Comparison of ENCODE assay signal across 20 cellular contexts in genomic region chr17:51709867-51710266, GRCh38.
DNase-seq lines count a peak whose midpoint lies in the region; ATAC-seq, FAIRE-seq and TF ChIP-seq lines count a peak whose summit lies in the region.
"Had no signal": no experiment of that assay in that cellular context is flagged by ENCODE, and none has a peak within 500 bp of the region (broad histone marks: within the 10 kb centered on the region; RNA-seq: fewer than 3 reads in every experiment).

No MANE protein-coding gene starts in this region.

- no peak overlapping the region for H2BK120ac ChIP-seq in mesendoderm (ENCODE audit: low read depth, low read length)

- POLR2A ChIA-PET in HepG2 (lab: Yijun Ruan, JAX): no interaction called here

- H3K9me3 ChIP-seq in liver (ENCODE audit: control insufficient read depth in 4 of 4, low read length in 3 of 4): no peaks in the 10 kb centered on the region
- no peaks in the 10 kb centered on the region for H3K9me3 ChIP-seq in HepG2 (ENCODE audit: low read length)
- no peaks in the 10 kb centered on the region for H3K9me3 ChIP-seq in aorta (ENCODE audit: control insufficient read depth, low read length)
- H3K9me3 ChIP-seq: BLaER1 treated with 17β-estradiol and CSF1 and Interleukin-3, amounts not matched to agents 10 nM and 100 nM; SJSA1 had no signal

- WGBS in liver: 39% methylated on average over 6 of the region's 6 CpGs
- 6% methylated on average over 6 of the region's 6 CpGs for WGBS in HepG2 (ENCODE audit: low lambda C conversion rate)
- WGBS in mesendoderm (ENCODE audit: extremely low coverage, insufficient coverage, low lambda C conversion rate): no CpG with 5 or more reads among the region's 6 CpGs
- 29 to 31% methylated on average over 6 of the region's 6 CpGs for WGBS in aorta, 2 donors

- in situ Hi-C loops in HepG2 (cut with HindIII; ENCODE audit: extremely low pct_ligation_motif_present, low pct_unique_long_range_greater_than_20kb): no loop called here

- no peaks in the 10 kb centered on the region for H3K27me3 ChIP-seq in liver (ENCODE audit: control insufficient read depth in 4 of 4, insufficient read depth in 4 of 4, low read length in 3 of 4)
- 0 out of 5 replicates have a peak, but pooled peaks cover 0 to 11% of the 10 kb centered on the region in 2 experiments for H3K27me3 ChIP-seq in HepG2 (ENCODE audit: control insufficient read depth in 1 of 2, insufficient read depth in 2 of 2, low read length in 2 of 2)
- H3K27me3 ChIP-seq in mesendoderm (ENCODE audit: insufficient read depth, low read length, poor library complexity): no peaks in the 10 kb centered on the region
- H3K27me3 ChIP-seq in aorta (ENCODE audit: control insufficient read depth in 1 of 2, insufficient read depth in 2 of 2, low read length in 1 of 2): no peaks in the 10 kb centered on the region
- H3K27me3 ChIP-seq: BLaER1 treated with 17β-estradiol and CSF1 and Interleukin-3, amounts not matched to agents 10 nM and 100 nM had no signal

- no peak for ATAC-seq in HepG2
- ATAC-seq in aorta (ENCODE audit: low FRiP score): peak; percentile 67
- ATAC-seq: K562 had no signal

- DNase-seq in HepG2 (ENCODE audit: low spot score): no peak
- peak in 14 of 61 donors; percentile 7 to 68 (median 16) for DNase-seq in caudate nucleus (lab: John Stamatoyannopoulos, UW)
- no peak for DNase-seq in mesendoderm
- DNase-seq in aorta: no peak
- no peak for DNase-seq in mesenteric fat pad (ENCODE audit: low spot score)
- DNase-seq in glutamatergic neuron: no peak
- DNase-seq in NCI-H2107 (lab: John Stamatoyannopoulos, UW): no peak
- DNase-seq: NCI-H1105 treated with DMSO at 0.1 percent for 48 hours; NCI-H1694; NCI-H2081 treated with DMSO at 0.1 percent for 48 hours; NCI-H510A; NCI-H748 treated with DMSO at 0.1 percent for 48 hours; NK-92 treated with Interleukin-12 subunit alpha and Interleukin-12 subunit beta, amount 100 ng/mL, for 24 hours had no signal

- no TSS peak for BruUV-seq in HepG2 (replicated peaks; lab: Mats Ljungman, UMichigan)

- TF ChIP-seq CTCF in liver (IDR thresholded peaks at IDR 0.05; ENCODE audit: low read depth, low read length, missing input control) (no peak), HepG2 (CRISPR knock-in tag; IDR thresholded peaks at IDR 0.05) (no peak), glutamatergic neuron (IDR thresholded peaks at IDR 0.05; ENCODE audit: partially characterized antibody, unreplicated experiment) (no peak)

- peak overlapping the region; percentile 25 for H2BK15ac ChIP-seq in mesendoderm (replicated peaks; ENCODE audit: low read depth)

- H3K4me3 Mint-ChIP-seq in glutamatergic neuron (ENCODE audit: unreplicated experiment): no peak overlapping the region

- TF ChIP-seq EP300 in HepG2 (IDR thresholded peaks at IDR 0.05; ENCODE audit: low read depth in 2 of 2, low read length in 2 of 2) (no peak), HepG2 (CRISPR knock-in tag; IDR thresholded peaks at IDR 0.05; ENCODE audit: borderline replicate concordance) (no peak)

- peaks cover 2% of the 10 kb centered on the region for H3K9me3 Mint-ChIP-seq in glutamatergic neuron (ENCODE audit: unreplicated experiment)

- H2BK5ac ChIP-seq in mesendoderm (ENCODE audit: low read length): no peak overlapping the region

- H3K4me3 ChIP-seq in liver (ENCODE audit: low read depth in 1 of 3, low read length in 3 of 3) (no peak overlapping the region), HepG2 (replicated peaks in 1 of 3; ENCODE audit: insufficient read depth in 1 of 3, low read depth in 2 of 3, low read length in 3 of 3) (no peak overlapping the region), mesendoderm (ENCODE audit: low read length) (no peak overlapping the region), aorta (ENCODE audit: low read length in 2 of 2) (no peak overlapping the region)
- H3K4me3 ChIP-seq: BLaER1 treated with 17β-estradiol and CSF1 and Interleukin-3, amounts not matched to agents 10 nM and 100 nM; K562; SJSA1 had no signal

- H4K8ac ChIP-seq in mesendoderm (ENCODE audit: low read depth, low read length): no peak overlapping the region

- H3K4me2 ChIP-seq in HepG2 (ENCODE audit: low read depth, low read length): no peak overlapping the region
- no peak overlapping the region for H3K4me2 ChIP-seq in mesendoderm (ENCODE audit: low read length)
- H3K4me2 ChIP-seq: BLaER1 treated with 17β-estradiol and CSF1 and Interleukin-3, amounts not matched to agents 10 nM and 100 nM had no signal

- H4K5ac ChIP-seq in mesendoderm (ENCODE audit: low read length): no peak overlapping the region

- H3K27ac Mint-ChIP-seq in glutamatergic neuron (ENCODE audit: unreplicated experiment): no peak overlapping the region

- no peaks in the 10 kb centered on the region for H4K20me1 ChIP-seq in HepG2 (ENCODE audit: insufficient read depth, low read length)
- H4K20me1 ChIP-seq: BLaER1 treated with 17β-estradiol and CSF1 and Interleukin-3, amounts not matched to agents 10 nM and 100 nM had no signal

- H3K79me2 ChIP-seq in HepG2 (ENCODE audit: insufficient read depth, low read length) (no peaks in the 10 kb centered on the region), mesendoderm (ENCODE audit: control insufficient read depth, insufficient read depth, low read length) (no peaks in the 10 kb centered on the region)

- H3K79me1 ChIP-seq in mesendoderm (ENCODE audit: low read length): no peaks in the 10 kb centered on the region

- intact Hi-C loops in HepG2 (cut with micrococcal nuclease; ENCODE audit: unreplicated experiment): no loop called here
- intact Hi-C loops in aorta (cut with DNase I): no loop called here

- no peaks in the 10 kb centered on the region for H3K27me3 Mint-ChIP-seq in glutamatergic neuron (ENCODE audit: unreplicated experiment)

- no peak for TF ChIP-seq POLR2A in HepG2 (IDR thresholded peaks at IDR 0.05; ENCODE audit: insufficient read depth in 1 of 2, low read depth in 2 of 2, low read length in 2 of 2)

- no peaks in the 10 kb centered on the region for H3K36me3 Mint-ChIP-seq in glutamatergic neuron (ENCODE audit: unreplicated experiment)

- no peak overlapping the region for H3K4ac ChIP-seq in mesendoderm (ENCODE audit: low read depth, low read length)

- no peak overlapping the region for H3K56ac ChIP-seq in mesendoderm (ENCODE audit: low read length)

- H3K4me1 Mint-ChIP-seq in glutamatergic neuron (ENCODE audit: low read depth, unreplicated experiment): peaks cover 13% of the 10 kb centered on the region

- no peak overlapping the region for H3K18ac ChIP-seq in mesendoderm (ENCODE audit: low read length)

- CTCF ChIA-PET in HepG2 (lab: Yijun Ruan, JAX; ENCODE audit: low intra/inter-chr PET ratio, low total read pairs): no interaction called here

- no peak overlapping the region for H3K9ac ChIP-seq in liver (ENCODE audit: low read depth in 1 of 2, low read length in 2 of 2)
- H3K9ac ChIP-seq in HepG2 (ENCODE audit: insufficient read depth, low read depth, low read length): no peak overlapping the region
- H3K9ac ChIP-seq in mesendoderm (ENCODE audit: low read length): no peak overlapping the region
- H3K9ac ChIP-seq: BLaER1 treated with 17β-estradiol and CSF1 and Interleukin-3, amounts not matched to agents 10 nM and 100 nM had no signal

- H2AK5ac ChIP-seq in mesendoderm (ENCODE audit: low read length): no peak overlapping the region

- H3K36me3 ChIP-seq in liver (ENCODE audit: control insufficient read depth in 4 of 4, insufficient read depth in 3 of 4, low read depth in 1 of 4, low read length in 3 of 4): no peaks in the 10 kb centered on the region
- no peaks in the 10 kb centered on the region for H3K36me3 ChIP-seq in HepG2 (replicated peaks in 1 of 2; ENCODE audit: control insufficient read depth in 1 of 2, insufficient read depth in 2 of 2, low read length in 2 of 2)
- no peaks in the 10 kb centered on the region for H3K36me3 ChIP-seq in mesendoderm (ENCODE audit: control insufficient read depth, insufficient read depth, low read length)
- no peaks in the 10 kb centered on the region for H3K36me3 ChIP-seq in aorta (ENCODE audit: control insufficient read depth in 1 of 2, insufficient read depth in 2 of 2, low read length in 1 of 2)
- H3K36me3 ChIP-seq: BLaER1 treated with 17β-estradiol and CSF1 and Interleukin-3, amounts not matched to agents 10 nM and 100 nM; SJSA1 had no signal

- H2AFZ ChIP-seq in HepG2 (ENCODE audit: low read length): no peak overlapping the region

- peaks cover 5 to 15% (median 10%) of the 10 kb centered on the region in 4 donors for H3K4me1 ChIP-seq in liver (ENCODE audit: control insufficient read depth in 4 of 4, insufficient read depth in 4 of 4, low read length in 3 of 4)
- H3K4me1 ChIP-seq in HepG2 (ENCODE audit: insufficient read depth, low read length): no peaks in the 10 kb centered on the region
- no peaks in the 10 kb centered on the region for H3K4me1 ChIP-seq in mesendoderm (ENCODE audit: control insufficient read depth, low read depth, low read length)
- no peaks in the 10 kb centered on the region for H3K4me1 ChIP-seq in aorta (ENCODE audit: control insufficient read depth in 1 of 2, insufficient read depth in 2 of 2, low read length in 2 of 2)
- H3K4me1 ChIP-seq: BLaER1 treated with 17β-estradiol and CSF1 and Interleukin-3, amounts not matched to agents 10 nM and 100 nM; SJSA1 had no signal

- no peak for FAIRE-seq in HepG2 (lab: Jason Lieb, UNC)
- FAIRE-seq: D721Med, GM12892, GM18507, K562 had no signal

- no peak overlapping the region for H3K23ac ChIP-seq in mesendoderm (ENCODE audit: low read length)

- no peak overlapping the region for H3K27ac ChIP-seq in liver (ENCODE audit: low read depth in 1 of 2, low read length in 2 of 2)
- H3K27ac ChIP-seq in HepG2 (ENCODE audit: extremely low read length, insufficient read depth, low read length): no peak overlapping the region
- H3K27ac ChIP-seq in caudate nucleus (ENCODE audit: low read depth, low read length): peak overlapping the region; percentile 86
- H3K27ac ChIP-seq in mesendoderm (ENCODE audit: low read depth, low read length): no peak overlapping the region
- H3K27ac ChIP-seq in aorta (ENCODE audit: low read depth in 1 of 2, low read length in 2 of 2): no peak overlapping the region
- H3K27ac ChIP-seq: BLaER1 treated with 17β-estradiol and CSF1 and Interleukin-3, amounts not matched to agents 10 nM and 100 nM; SJSA1 had no signal

- TF ChIP-seq RAD21 in liver (IDR thresholded peaks at IDR 0.05) (no peak), HepG2 (CRISPR knock-in tag; IDR thresholded peaks at IDR 0.05) (no peak)

TF ChIP-seq in liver, 16 proteins besides CTCF, POLR2A, EP300 and RAD21 (continues in another document):
- TF ChIP-seq FOXA1 (IDR thresholded peaks at IDR 0.05): no peak
- TF ChIP-seq TAF1 (conservative IDR thresholded peaks at IDR 0.05): no peak
- TF ChIP-seq HNF4A (conservative IDR thresholded peaks at IDR 0.05): peak in 1 of 2 donors; percentile 73
- TF ChIP-seq FOXA2 (IDR thresholded peaks at IDR 0.05): no peak
- TF ChIP-seq JUND (IDR thresholded peaks at IDR 0.05): peak in 1 of 2 donors; percentile 86
